ENCODE assay signal across 8 cellular contexts in the genomic region with DNA sequence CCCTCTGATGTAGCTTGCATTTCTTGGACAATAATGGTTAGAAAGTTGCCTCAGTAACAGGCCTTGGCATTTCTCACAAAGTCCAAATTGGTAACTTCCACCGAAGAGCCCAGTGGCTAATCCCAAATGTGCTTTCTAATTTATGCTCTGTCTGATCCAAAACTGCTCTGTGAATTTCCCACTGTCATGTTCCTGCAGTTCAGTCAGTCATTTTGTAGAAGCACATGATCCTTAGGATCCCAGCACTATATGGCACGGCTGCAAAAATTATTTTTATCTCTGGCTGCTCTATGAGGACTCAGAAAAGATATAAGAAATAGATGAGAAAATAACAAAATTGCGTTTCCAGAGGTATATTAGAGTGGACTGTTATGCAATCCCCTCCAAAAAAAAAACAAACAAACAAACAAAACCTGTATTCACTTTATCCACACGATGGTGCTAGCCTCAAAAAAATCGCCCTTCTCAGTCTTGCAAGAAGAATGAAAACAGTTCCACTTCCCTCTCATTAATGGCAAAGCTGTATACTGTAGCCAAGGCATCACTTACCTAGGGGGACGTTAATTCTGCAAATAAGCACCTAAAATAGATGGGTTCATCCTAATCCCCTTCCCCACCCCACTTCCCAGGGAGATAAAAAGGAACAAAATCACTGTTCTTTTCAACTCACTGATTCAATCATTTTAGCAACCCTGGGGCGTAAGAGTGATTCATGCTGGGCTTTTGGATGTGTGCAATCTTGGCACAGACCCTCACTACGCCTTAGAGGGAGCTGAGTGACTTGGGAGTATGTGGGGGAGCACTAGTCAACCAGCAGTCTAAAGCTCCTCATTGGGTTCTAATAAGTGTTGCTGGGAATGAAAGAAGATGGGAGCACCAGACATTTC.
DNase-seq lines count a peak whose midpoint lies in the region; ATAC-seq and TF ChIP-seq lines count a peak whose summit lies in the region.

No MANE protein-coding gene starts in this region.

- DNase-seq in AG09319 (ENCODE audit: extremely low read depth, low read depth) (peak; percentile 30), HT1080 (ENCODE audit: low read depth) (peak; percentile 46), fibroblast of peridontal ligament (ENCODE audit: extremely low read depth) (peak; percentile 78), occipital lobe (lab: John Stamatoyannopoulos, UW) (peak; percentile 35)
- DNase-seq in activated CD8-positive, alpha-beta memory T cell treated with anti-CD3 and anti-CD28 coated beads, Interleukin-2, amount 50 U/mL, for 4 hours: no peak

- ATAC-seq in GM18511 (IDR thresholded peaks at IDR 0.05; ENCODE audit: unreplicated experiment) (peak; percentile 86), SK-N-SH treated with all-trans-retinoic acid at 6 μM for 48 hours (peak; percentile 95), HG03045 (IDR thresholded peaks at IDR 0.05; ENCODE audit: unreplicated experiment) (no peak)

- TF ChIP-seq CTCF in AG09319 (IDR thresholded peaks at IDR 0.05; ENCODE audit: low read depth, low read length): peak; percentile 60

TF ChIP-seq in SK-N-SH treated with all-trans-retinoic acid at 6 μM for 48 hours, 23 proteins besides CTCF, POLR2A, EP300 and RAD21:
- no peak for TF ChIP-seq PPARA (CRISPR knock-in tag; IDR thresholded peaks at IDR 0.05; ENCODE audit: borderline replicate concordance)
- TF ChIP-seq PATZ1 (CRISPR knock-in tag; IDR thresholded peaks at IDR 0.05; ENCODE audit: borderline replicate concordance): no peak
- no peak for TF ChIP-seq TCF4 (CRISPR knock-in tag; IDR thresholded peaks at IDR 0.05; ENCODE audit: borderline replicate concordance)
- no peak for TF ChIP-seq ISL1 (CRISPR knock-in tag; IDR thresholded peaks at IDR 0.05)
- TF ChIP-seq ZFP30 (CRISPR knock-in tag; IDR thresholded peaks at IDR 0.05): no peak
- no peak for TF ChIP-seq CSDC2 (CRISPR knock-in tag; IDR thresholded peaks at IDR 0.05)
- no peak for TF ChIP-seq ZC3H10 (CRISPR knock-in tag; IDR thresholded peaks at IDR 0.05)
- no peak for TF ChIP-seq POU6F1 (CRISPR knock-in tag; IDR thresholded peaks at IDR 0.05; ENCODE audit: borderline replicate concordance, low read depth)
- TF ChIP-seq TOX (CRISPR knock-in tag; IDR thresholded peaks at IDR 0.05; ENCODE audit: borderline replicate concordance): no peak
